In genomic region chr11:61792310-61793083, GRCh38 we compare ENCODE assay signal across 8 cellular contexts. TPM values are rescaled to one million over a fixed set of nuclear protein-coding genes. Genes with fewer than 3 reads are reported as not detected.
DNase-seq lines count a peak whose midpoint lies in the region; ATAC-seq lines count a peak whose summit lies in the region.

Gene FEN1 (plus strand): TSS chr11:61792911. CDS start chr11:61795362, 2,451 bp downstream.
Gene TMEM258 (minus strand): TSS chr11:61792599. CDS start chr11:61792558, 41 bp downstream.

- no peaks in the 10 kb centered on the region for H3K9me3 ChIP-seq in CD8-positive, alpha-beta memory T cell (ENCODE audit: low read length)
- no peaks in the 10 kb centered on the region for H3K9me3 ChIP-seq in effector memory CD4-positive, alpha-beta T cell (ENCODE audit: control insufficient read depth, low read length)
- H3K9me3 ChIP-seq in mesenchymal stem cell (ENCODE audit: control insufficient read depth, low read length) = no peaks in the 10 kb centered on the region

- peak within 1 kb of the TSS; percentile 99 for H2BK15ac ChIP-seq in mesenchymal stem cell (ENCODE audit: low read depth, poor library complexity, severe bottlenecking)

- H3K23ac ChIP-seq in mesenchymal stem cell (ENCODE audit: low read length in 2 of 2) = peak within 1 kb of the TSS; percentile 95 to 98

- POLR2A ChIA-PET in CD8-positive, alpha-beta memory T cell (lab: Charles Lee) = interaction anchor here (0.6 to 2.9 kb wide), 3 partner anchors 175 to 879 kb away, joined by 3 to 8 read pairs (median 4); partner anchors contain the start of gene FTH1
- POLR2A ChIA-PET in activated CD8-positive, alpha-beta memory T cell treated with anti-CD3 and anti-CD28 coated beads for 36 hours (lab: Charles Lee) = interaction anchor here (0.6 to 1.2 kb wide), 3 partner anchors 23 to 174 kb away, joined by 3 to 6 read pairs (median 3); no protein-coding TSS in a partner anchor

- no peaks in the 10 kb centered on the region for H3K9me3 Mint-ChIP-seq in CD8-positive, alpha-beta memory T cell

- H2BK5ac ChIP-seq in mesenchymal stem cell (ENCODE audit: low read depth, low read length, poor library complexity, severe bottlenecking) = peak within 1 kb of the TSS; percentile 100

- H3K18ac ChIP-seq in mesenchymal stem cell (ENCODE audit: low read depth in 1 of 2, low read length in 2 of 2) = peak within 1 kb of the TSS; percentile 100

- CTCF ChIA-PET in CD8-positive, alpha-beta memory T cell (lab: Charles Lee) = interaction anchor here (1.1 to 2.2 kb wide), 6 partner anchors 22 to 519 kb away, joined by 3 to 12 read pairs (median 5); partner anchors contain the start of gene FADS1
- CTCF ChIA-PET in activated CD8-positive, alpha-beta memory T cell treated with anti-CD3 and anti-CD28 coated beads for 36 hours (lab: Charles Lee) = interaction anchor here (1.2 to 2.6 kb wide), 6 partner anchors 13 to 316 kb away, joined by 3 to 7 read pairs (median 4); no protein-coding TSS in a partner anchor

- H3K27me3 Mint-ChIP-seq in CD8-positive, alpha-beta memory T cell = no peaks in the 10 kb centered on the region

- H2AFZ ChIP-seq in mesenchymal stem cell (ENCODE audit: low read depth, low read length) = peak within 1 kb of the TSS; percentile 99

- H3K9ac ChIP-seq in mesenchymal stem cell (ENCODE audit: low read length) = peak within 1 kb of the TSS; percentile 99

- peaks cover 33% of the 10 kb centered on the region for H3K36me3 ChIP-seq in CD8-positive, alpha-beta memory T cell (ENCODE audit: insufficient read depth, low read length)
- peaks cover 21% of the 10 kb centered on the region for H3K36me3 ChIP-seq in effector memory CD4-positive, alpha-beta T cell (ENCODE audit: control insufficient read depth, insufficient read depth, low read length)
- peaks cover 38 to 49% of the 10 kb centered on the region in 2 experiments for H3K36me3 ChIP-seq in mesenchymal stem cell (ENCODE audit: control insufficient read depth in 1 of 2, insufficient read depth in 2 of 2, low read depth in 1 of 2, low read length in 2 of 2)

- H4K91ac ChIP-seq in mesenchymal stem cell (ENCODE audit: low read length) = peak within 1 kb of the TSS; percentile 100

- H3K4me2 ChIP-seq in mesenchymal stem cell (ENCODE audit: low read length, poor library complexity, severe bottlenecking) = peak within 1 kb of the TSS; percentile 82

- H3K4me3 Mint-ChIP-seq in CD8-positive, alpha-beta memory T cell = peak within 1 kb of the TSS; percentile 91 to 100 (median 92)

- H3K14ac ChIP-seq in mesenchymal stem cell (ENCODE audit: low read length in 2 of 2) = peak within 1 kb of the TSS in 1 of 2 experiments; percentile 99

- H3K27me3 ChIP-seq in CD8-positive, alpha-beta memory T cell (ENCODE audit: insufficient read depth, low read length, poor library complexity, severe bottlenecking) = no peaks in the 10 kb centered on the region
- no peaks in the 10 kb centered on the region for H3K27me3 ChIP-seq in effector memory CD4-positive, alpha-beta T cell (replicated peaks; ENCODE audit: control insufficient read depth, insufficient read depth, low read length, poor library complexity, severe bottlenecking)
- H3K27me3 ChIP-seq in mesenchymal stem cell (ENCODE audit: control insufficient read depth in 1 of 2, insufficient read depth in 1 of 2, low read length in 2 of 2) = no peaks in the 10 kb centered on the region

- peak within 1 kb of the TSS; percentile 98 to 99 for H2BK12ac ChIP-seq in mesenchymal stem cell (ENCODE audit: low read length in 2 of 2)

- peak within 1 kb of the TSS; percentile 100 for H2BK120ac ChIP-seq in mesenchymal stem cell (ENCODE audit: low read depth, low read length)

- H3K4ac ChIP-seq in mesenchymal stem cell (ENCODE audit: low read depth in 1 of 2, low read length in 2 of 2) = peak within 1 kb of the TSS; percentile 98

- H3K4me3 ChIP-seq in CD8-positive, alpha-beta memory T cell (ENCODE audit: low read length) = peak within 1 kb of the TSS; percentile 92
- peak within 1 kb of the TSS; percentile 75 for H3K4me3 ChIP-seq in effector memory CD4-positive, alpha-beta T cell (ENCODE audit: insufficient read depth, low read depth, low read length, poor library complexity, severe bottlenecking)
- peak within 1 kb of the TSS; percentile 85 to 93 for H3K4me3 ChIP-seq in mesenchymal stem cell (ENCODE audit: insufficient read depth in 1 of 2, low read depth in 1 of 2, low read length in 2 of 2)

- WGBS in mesenchymal stem cell = under 1% methylated on average over 46 of the region's 61 CpGs

- peaks cover 24 to 49% (median 36%) of the 10 kb centered on the region in 3 donors for H3K4me1 Mint-ChIP-seq in CD8-positive, alpha-beta memory T cell

- H3K27ac ChIP-seq in CD8-positive, alpha-beta memory T cell (ENCODE audit: low read depth, low read length) = peak within 1 kb of the TSS; percentile 94
- peak within 1 kb of the TSS; percentile 93 for H3K27ac ChIP-seq in effector memory CD4-positive, alpha-beta T cell (ENCODE audit: insufficient read depth, low read length, poor library complexity, severe bottlenecking)
- peak within 1 kb of the TSS; percentile 98 for H3K27ac ChIP-seq in mesenchymal stem cell (ENCODE audit: low read length, poor library complexity, severe bottlenecking)

- no peak within 1 kb of the TSS for H2AK5ac ChIP-seq in mesenchymal stem cell (ENCODE audit: low read length, severe bottlenecking)

- H3K4me1 ChIP-seq in CD8-positive, alpha-beta memory T cell (ENCODE audit: insufficient read depth, low read length) = peaks cover 17% of the 10 kb centered on the region
- H3K4me1 ChIP-seq in effector memory CD4-positive, alpha-beta T cell (ENCODE audit: control insufficient read depth, insufficient read depth, low read length, poor library complexity, severe bottlenecking) = peaks cover 17% of the 10 kb centered on the region
- H3K4me1 ChIP-seq in mesenchymal stem cell (ENCODE audit: control insufficient read depth, insufficient read depth, low read depth, low read length) = peaks cover 10% of the 10 kb centered on the region

- H4K8ac ChIP-seq in mesenchymal stem cell (ENCODE audit: low read length) = peak within 1 kb of the TSS; percentile 100

- peak within 1 kb of the TSS; percentile 96 to 100 (median 99) for H3K27ac Mint-ChIP-seq in CD8-positive, alpha-beta memory T cell

- peak; percentile 80 to 91 (median 85) for DNase-seq in CD8-positive, alpha-beta memory T cell
- DNase-seq in HS-5 (ENCODE audit: low read depth) (peak; percentile 91), NOMO-1 (lab: John Stamatoyannopoulos, UW; ENCODE audit: unreplicated experiment in 2 of 2) (peak; percentile 91 to 97), mesenchymal stem cell (peak; percentile 96)
- DNase-seq in effector memory CD4-positive, alpha-beta T cell = peak; percentile 72 to 83 (median 81)
- peak; percentile 78 for DNase-seq in stimulated activated CD8-positive, alpha-beta memory T cell treated with anti-CD3 and anti-CD28 coated beads, Interleukin-12 subunit alpha, Interleukin-12 subunit beta, amount 100 ng/mL, for 24 hours (ENCODE audit: extremely low read depth)

- ATAC-seq in GM19468 (IDR thresholded peaks at IDR 0.05; ENCODE audit: extremely low read depth, unreplicated experiment) = peak; percentile 44

- H3K36me3 Mint-ChIP-seq in CD8-positive, alpha-beta memory T cell = peaks cover 0 to 58% (median 2%) of the 10 kb centered on the region in 3 donors

- peaks cover 15% of the 10 kb centered on the region for H3K79me1 ChIP-seq in mesenchymal stem cell (replicated peaks; ENCODE audit: low read length, poor library complexity, severe bottlenecking)

RNA-seq across cellular contexts. Expression of gene FEN1, which starts in this region (rescaled TPM):
- 100 to 1,000 TPM; 112 to 121 TPM for total RNA-seq in CD8-positive, alpha-beta memory T cell
- polyA plus RNA-seq in CD8-positive, alpha-beta memory T cell = 15.4 TPM
- 100 to 1,000 TPM; 132 to 137 TPM for total RNA-seq in activated CD8-positive, alpha-beta memory T cell treated with anti-CD3 and anti-CD28 coated beads for 36 hours
- polyA plus RNA-seq in mesenchymal stem cell (2013, experiment 1 of 2) = 10.6 TPM
- 10.7 TPM for polyA plus RNA-seq in mesenchymal stem cell (2013, experiment 2 of 2)

RNA-seq across cellular contexts. Expression of gene TMEM258, which starts in this region (rescaled TPM):
- total RNA-seq in CD8-positive, alpha-beta memory T cell = 100 to 1,000 TPM; 148 to 152 TPM
- polyA plus RNA-seq in CD8-positive, alpha-beta memory T cell = 258 TPM
- 100 to 1,000 TPM; 152 to 160 TPM for total RNA-seq in activated CD8-positive, alpha-beta memory T cell treated with anti-CD3 and anti-CD28 coated beads for 36 hours
- polyA plus RNA-seq in mesenchymal stem cell (2013, experiment 1 of 2) = 175 TPM
- 180 TPM for polyA plus RNA-seq in mesenchymal stem cell (2013, experiment 2 of 2)

Comparison
In these comparisons a context has a peak if more than half of its experiments do, and no peak if none do; other contexts are left out.
1. Peak in every context shown above with its lines: DNase-seq, ATAC-seq, H3K4me3 ChIP-seq and H3K27ac ChIP-seq.